ENCODE assay signal across 20 cellular contexts in genomic region chr3:48784426-48785120, GRCh38.
A peak's percentile ranks its signal among the peaks of the same experiment; 100 is the strongest.
DNase-seq lines count a peak whose midpoint lies in the region; ATAC-seq, FAIRE-seq and TF ChIP-seq lines count a peak whose summit lies in the region.
"Had no signal": no experiment of that assay in that cellular context is flagged by ENCODE, and none has a peak within 500 bp of the region (broad histone marks: within the 10 kb centered on the region; RNA-seq: fewer than 3 reads in every experiment).

No MANE protein-coding gene starts in this region.

- no peak overlapping the region for H3K4me2 ChIP-seq in GM23248 (ENCODE audit: unreplicated experiment)
- H3K4me2 ChIP-seq in astrocyte (ENCODE audit: low read length): peak overlapping the region; percentile 38
- H3K4me2 ChIP-seq: PC-9 had no signal

- in situ Hi-C loops in GM23248 (cut with MboI): no loop called here

- H3K4me3 Mint-ChIP-seq in astrocyte (ENCODE audit: unreplicated experiment): peak overlapping the region; percentile 11
- H3K4me3 Mint-ChIP-seq: CD8-positive, alpha-beta T cell had no signal

- H3K4me3 ChIP-seq in GM23248 (no peak overlapping the region), astrocyte (ENCODE audit: insufficient read depth, low read depth, low read length) (no peak overlapping the region), foreskin fibroblast (ENCODE audit: low read depth in 1 of 2, low read length in 2 of 2) (no peak overlapping the region), skeletal muscle tissue (ENCODE audit: low read length in 3 of 3) (no peak overlapping the region)
- H3K4me3 ChIP-seq: body of pancreas, gastroesophageal sphincter, PC-9, spleen, vagina had no signal

- H3K27ac ChIP-seq in GM23248 (peak overlapping the region; percentile 19; the same call in 1 of the 2 replicates), astrocyte (ENCODE audit: low read depth, low read length) (peak overlapping the region; percentile 69), skeletal muscle tissue (ENCODE audit: low read depth, low read length) (peak overlapping the region; percentile 61)
- H3K27ac ChIP-seq: body of pancreas, gastroesophageal sphincter, PC-9, spleen, vagina had no signal

- WGBS in GM23248 (ENCODE audit: low coverage in 1 of 2, low lambda C conversion rate in 2 of 2, missing lambda C conversion rate in 2 of 2), 2 experiments: 90 to 91% methylated on average over 4 of the region's 4 CpGs

- no peaks in the 10 kb centered on the region for H3K9me3 Mint-ChIP-seq in astrocyte (ENCODE audit: unreplicated experiment)
- H3K9me3 Mint-ChIP-seq: CD8-positive, alpha-beta T cell had no signal

- H3F3A ChIP-seq in GM23248 (ENCODE audit: insufficient read depth): no peaks in the 10 kb centered on the region

- H3K9ac ChIP-seq in GM23248: no peak overlapping the region
- H3K9ac ChIP-seq in astrocyte (ENCODE audit: low read length): peak overlapping the region; percentile 47
- H3K9ac ChIP-seq in skeletal muscle tissue (ENCODE audit: low read depth in 1 of 3, low read length in 3 of 3): peak overlapping the region in 1 of 3 donors; percentile 10

- no peaks in the 10 kb centered on the region for H3K9me2 ChIP-seq in GM23248 (ENCODE audit: insufficient read depth)

- H3K9me3 ChIP-seq in GM23248 (ENCODE audit: low read depth) (no peaks in the 10 kb centered on the region), astrocyte (ENCODE audit: insufficient read depth, low read depth, low read length) (no peaks in the 10 kb centered on the region), skeletal muscle tissue (ENCODE audit: control insufficient read depth in 3 of 3, low read length in 3 of 3) (no peaks in the 10 kb centered on the region)
- H3K9me3 ChIP-seq: body of pancreas, gastroesophageal sphincter, spleen, vagina had no signal

- no peak for ATAC-seq in GM18907 (IDR thresholded peaks at IDR 0.05; ENCODE audit: unreplicated experiment)
- ATAC-seq in GM21576 (IDR thresholded peaks at IDR 0.05; ENCODE audit: unreplicated experiment): no peak
- ATAC-seq in HG02642 (IDR thresholded peaks at IDR 0.05; ENCODE audit: poor library complexity, unreplicated experiment): no peak
- ATAC-seq: body of pancreas; CD8-positive, alpha-beta T cell; gastroesophageal sphincter had no signal

- H3K36me3 Mint-ChIP-seq in astrocyte (ENCODE audit: low read depth, unreplicated experiment): peaks cover 5% of the 10 kb centered on the region

- FAIRE-seq in astrocyte (lab: Jason Lieb, UNC): peak; percentile 47
- FAIRE-seq: GM12892, islet of Langerhans had no signal

- H3K4me1 Mint-ChIP-seq in astrocyte (ENCODE audit: low read depth, unreplicated experiment): peaks cover 8% of the 10 kb centered on the region

- H3K79me2 ChIP-seq in GM23248 (ENCODE audit: insufficient read depth) (no peaks in the 10 kb centered on the region), astrocyte (ENCODE audit: insufficient read depth, low read length) (no peaks in the 10 kb centered on the region)

- no peak for TF ChIP-seq CTCF in astrocyte (IDR thresholded peaks at IDR 0.05; ENCODE audit: insufficient read depth, low read depth, low read length)
- no peak for TF ChIP-seq CTCF in foreskin fibroblast (IDR thresholded peaks at IDR 0.05; ENCODE audit: low read depth, low read length)

- H3K36me3 ChIP-seq in GM23248 (ENCODE audit: low read depth) (peaks cover 12% of the 10 kb centered on the region; the same call in 1 of the 2 replicates), astrocyte (ENCODE audit: insufficient read depth, low read length) (peaks cover 10% of the 10 kb centered on the region), skeletal muscle tissue (ENCODE audit: control insufficient read depth in 3 of 3, insufficient read depth in 3 of 3, low read length in 3 of 3) (peaks cover 8 to 23% (median 14%) of the 10 kb centered on the region in 3 donors)

- H2AFZ ChIP-seq in GM23248: no peak overlapping the region
- no peak overlapping the region for H2AFZ ChIP-seq in astrocyte (ENCODE audit: low read depth, low read length)
- H2AFZ ChIP-seq: PC-9 had no signal

- DNase-seq in GM23248 (peak; percentile 39), astrocyte (ENCODE audit: low read depth) (peak; percentile 86), foreskin fibroblast (peak; percentile 6 to 41)
- DNase-seq: activated gamma-delta T cell treated with Interleukin-2 at 50 U/mL for 16 hours; body of pancreas; CD8-positive, alpha-beta T cell; NCI-H187 treated with DMSO at 0.1 percent for 48 hours; NCI-H69; occipital lobe; PC-9; spleen; stimulated activated naive CD4-positive, alpha-beta T cell treated with Interleukin-2 at 50 U/mL for 16 hours had no signal

- H3K27me3 Mint-ChIP-seq in astrocyte (ENCODE audit: low read depth, unreplicated experiment): no peaks in the 10 kb centered on the region

- H3K27ac Mint-ChIP-seq in astrocyte (ENCODE audit: unreplicated experiment): peak overlapping the region; percentile 29
- H3K27ac Mint-ChIP-seq: CD8-positive, alpha-beta T cell had no signal

- H3K27me3 ChIP-seq in GM23248 (replicated peaks; ENCODE audit: insufficient read depth) (no peaks in the 10 kb centered on the region), astrocyte (ENCODE audit: insufficient read depth, low read length) (no peaks in the 10 kb centered on the region), skeletal muscle tissue (ENCODE audit: control insufficient read depth in 3 of 3, insufficient read depth in 3 of 3, low read length in 3 of 3) (no peaks in the 10 kb centered on the region)
- H3K27me3 ChIP-seq: body of pancreas, gastroesophageal sphincter, spleen, vagina had no signal

- H3K4me1 ChIP-seq in GM23248 (ENCODE audit: insufficient read depth) (no peaks in the 10 kb centered on the region), astrocyte (ENCODE audit: insufficient read depth, low read length) (peaks cover 10% of the 10 kb centered on the region), skeletal muscle tissue (ENCODE audit: control insufficient read depth in 3 of 3, insufficient read depth in 3 of 3, low read length in 3 of 3) (peaks cover 0 to 5% (median 2%) of the 10 kb centered on the region in 3 donors)
- H3K4me1 ChIP-seq: body of pancreas, gastroesophageal sphincter, spleen, vagina had no signal

- no peaks in the 10 kb centered on the region for H4K20me1 ChIP-seq in GM23248 (ENCODE audit: insufficient read depth)
- peaks cover 5% of the 10 kb centered on the region for H4K20me1 ChIP-seq in astrocyte (ENCODE audit: insufficient read depth, low read length)

Comparison
In these comparisons a context has a peak if more than half of its experiments do, and no peak if none do; other contexts are left out.
1. DNase-seq: peak in every context shown above with its lines; median percentile 86 in astrocyte; 39 in GM23248; 24 in foreskin fibroblast.
2. H3K27ac ChIP-seq: peak in every context shown above with its lines; median percentile 69 in astrocyte; 61 in skeletal muscle tissue; 19 in GM23248.